ENCODE assay signal across 2 cellular contexts in genomic region chr1:162385280-162385623, GRCh38.
TF ChIP-seq lines count a peak whose summit lies in the region.

No MANE protein-coding gene starts in this region.

TF ChIP-seq in GM23338, 12 proteins besides CTCF, POLR2A, EP300 and RAD21:
- TF ChIP-seq EZH2phosphoT487 (IDR thresholded peaks at IDR 0.05; ENCODE audit: unreplicated experiment) (no peak), CREB1 (CRISPR knock-in tag; IDR thresholded peaks at IDR 0.05; ENCODE audit: low read depth) (no peak), EZH2 (IDR thresholded peaks at IDR 0.05; ENCODE audit: low read depth, unreplicated experiment) (no peak), STAT1 (IDR thresholded peaks at IDR 0.05; ENCODE audit: unreplicated experiment) (no peak)

TF ChIP-seq in K562, 482 proteins besides CTCF, POLR2A, EP300 and RAD21:
- TF ChIP-seq ZNF12 (CRISPR knock-in tag; IDR thresholded peaks at IDR 0.05) (no peak), ETV5 (CRISPR knock-in tag; IDR thresholded peaks at IDR 0.05; ENCODE audit: low read depth) (0 out of 2 replicates have a peak, but pooled peaks have one; percentile 36), ZNF239 (CRISPR knock-in tag; IDR thresholded peaks at IDR 0.05) (no peak), MCM3 (IDR thresholded peaks at IDR 0.05) (no peak), ZNF592 (IDR thresholded peaks at IDR 0.05) (peak; percentile 30), ZNF354B (CRISPR knock-in tag; IDR thresholded peaks at IDR 0.05) (no peak), E2F6 (IDR thresholded peaks at IDR 0.05; ENCODE audit: borderline replicate concordance in 1 of 2, extremely low read depth in 1 of 2, insufficient read depth in 1 of 2, insufficient read length in 1 of 2, low read depth in 1 of 2, low read length in 1 of 2, poor library complexity in 1 of 2, severe bottlenecking in 1 of 2) (no peak), RFX1 (IDR thresholded peaks at IDR 0.05) (no peak), ZNF586 (CRISPR knock-in tag; conservative IDR thresholded peaks at IDR 0.05) (no peak)
- TF ChIP-seq, protein P1, sequence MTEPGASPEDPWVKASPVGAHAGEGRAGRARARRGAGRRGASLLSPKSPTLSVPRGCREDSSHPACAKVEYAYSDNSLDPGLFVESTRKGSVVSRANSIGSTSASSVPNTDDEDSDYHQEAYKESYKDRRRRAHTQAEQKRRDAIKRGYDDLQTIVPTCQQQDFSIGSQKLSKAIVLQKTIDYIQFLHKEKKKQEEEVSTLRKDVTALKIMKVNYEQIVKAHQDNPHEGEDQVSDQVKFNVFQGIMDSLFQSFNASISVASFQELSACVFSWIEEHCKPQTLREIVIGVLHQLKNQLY (CRISPR knock-in tag; conservative IDR thresholded peaks at IDR 0.05) = 0 out of 4 replicates have a peak, but pooled peaks of 1 of the 2 experiments have one; percentile 49
- TF ChIP-seq, protein P2, sequence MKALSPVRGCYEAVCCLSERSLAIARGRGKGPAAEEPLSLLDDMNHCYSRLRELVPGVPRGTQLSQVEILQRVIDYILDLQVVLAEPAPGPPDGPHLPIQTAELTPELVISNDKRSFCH (CRISPR knock-in tag; IDR thresholded peaks at IDR 0.05) = no peak
- TF ChIP-seq, protein P2 (tag; IDR thresholded peaks at IDR 0.05) = peak; percentile 48
- TF ChIP-seq, protein P3, sequence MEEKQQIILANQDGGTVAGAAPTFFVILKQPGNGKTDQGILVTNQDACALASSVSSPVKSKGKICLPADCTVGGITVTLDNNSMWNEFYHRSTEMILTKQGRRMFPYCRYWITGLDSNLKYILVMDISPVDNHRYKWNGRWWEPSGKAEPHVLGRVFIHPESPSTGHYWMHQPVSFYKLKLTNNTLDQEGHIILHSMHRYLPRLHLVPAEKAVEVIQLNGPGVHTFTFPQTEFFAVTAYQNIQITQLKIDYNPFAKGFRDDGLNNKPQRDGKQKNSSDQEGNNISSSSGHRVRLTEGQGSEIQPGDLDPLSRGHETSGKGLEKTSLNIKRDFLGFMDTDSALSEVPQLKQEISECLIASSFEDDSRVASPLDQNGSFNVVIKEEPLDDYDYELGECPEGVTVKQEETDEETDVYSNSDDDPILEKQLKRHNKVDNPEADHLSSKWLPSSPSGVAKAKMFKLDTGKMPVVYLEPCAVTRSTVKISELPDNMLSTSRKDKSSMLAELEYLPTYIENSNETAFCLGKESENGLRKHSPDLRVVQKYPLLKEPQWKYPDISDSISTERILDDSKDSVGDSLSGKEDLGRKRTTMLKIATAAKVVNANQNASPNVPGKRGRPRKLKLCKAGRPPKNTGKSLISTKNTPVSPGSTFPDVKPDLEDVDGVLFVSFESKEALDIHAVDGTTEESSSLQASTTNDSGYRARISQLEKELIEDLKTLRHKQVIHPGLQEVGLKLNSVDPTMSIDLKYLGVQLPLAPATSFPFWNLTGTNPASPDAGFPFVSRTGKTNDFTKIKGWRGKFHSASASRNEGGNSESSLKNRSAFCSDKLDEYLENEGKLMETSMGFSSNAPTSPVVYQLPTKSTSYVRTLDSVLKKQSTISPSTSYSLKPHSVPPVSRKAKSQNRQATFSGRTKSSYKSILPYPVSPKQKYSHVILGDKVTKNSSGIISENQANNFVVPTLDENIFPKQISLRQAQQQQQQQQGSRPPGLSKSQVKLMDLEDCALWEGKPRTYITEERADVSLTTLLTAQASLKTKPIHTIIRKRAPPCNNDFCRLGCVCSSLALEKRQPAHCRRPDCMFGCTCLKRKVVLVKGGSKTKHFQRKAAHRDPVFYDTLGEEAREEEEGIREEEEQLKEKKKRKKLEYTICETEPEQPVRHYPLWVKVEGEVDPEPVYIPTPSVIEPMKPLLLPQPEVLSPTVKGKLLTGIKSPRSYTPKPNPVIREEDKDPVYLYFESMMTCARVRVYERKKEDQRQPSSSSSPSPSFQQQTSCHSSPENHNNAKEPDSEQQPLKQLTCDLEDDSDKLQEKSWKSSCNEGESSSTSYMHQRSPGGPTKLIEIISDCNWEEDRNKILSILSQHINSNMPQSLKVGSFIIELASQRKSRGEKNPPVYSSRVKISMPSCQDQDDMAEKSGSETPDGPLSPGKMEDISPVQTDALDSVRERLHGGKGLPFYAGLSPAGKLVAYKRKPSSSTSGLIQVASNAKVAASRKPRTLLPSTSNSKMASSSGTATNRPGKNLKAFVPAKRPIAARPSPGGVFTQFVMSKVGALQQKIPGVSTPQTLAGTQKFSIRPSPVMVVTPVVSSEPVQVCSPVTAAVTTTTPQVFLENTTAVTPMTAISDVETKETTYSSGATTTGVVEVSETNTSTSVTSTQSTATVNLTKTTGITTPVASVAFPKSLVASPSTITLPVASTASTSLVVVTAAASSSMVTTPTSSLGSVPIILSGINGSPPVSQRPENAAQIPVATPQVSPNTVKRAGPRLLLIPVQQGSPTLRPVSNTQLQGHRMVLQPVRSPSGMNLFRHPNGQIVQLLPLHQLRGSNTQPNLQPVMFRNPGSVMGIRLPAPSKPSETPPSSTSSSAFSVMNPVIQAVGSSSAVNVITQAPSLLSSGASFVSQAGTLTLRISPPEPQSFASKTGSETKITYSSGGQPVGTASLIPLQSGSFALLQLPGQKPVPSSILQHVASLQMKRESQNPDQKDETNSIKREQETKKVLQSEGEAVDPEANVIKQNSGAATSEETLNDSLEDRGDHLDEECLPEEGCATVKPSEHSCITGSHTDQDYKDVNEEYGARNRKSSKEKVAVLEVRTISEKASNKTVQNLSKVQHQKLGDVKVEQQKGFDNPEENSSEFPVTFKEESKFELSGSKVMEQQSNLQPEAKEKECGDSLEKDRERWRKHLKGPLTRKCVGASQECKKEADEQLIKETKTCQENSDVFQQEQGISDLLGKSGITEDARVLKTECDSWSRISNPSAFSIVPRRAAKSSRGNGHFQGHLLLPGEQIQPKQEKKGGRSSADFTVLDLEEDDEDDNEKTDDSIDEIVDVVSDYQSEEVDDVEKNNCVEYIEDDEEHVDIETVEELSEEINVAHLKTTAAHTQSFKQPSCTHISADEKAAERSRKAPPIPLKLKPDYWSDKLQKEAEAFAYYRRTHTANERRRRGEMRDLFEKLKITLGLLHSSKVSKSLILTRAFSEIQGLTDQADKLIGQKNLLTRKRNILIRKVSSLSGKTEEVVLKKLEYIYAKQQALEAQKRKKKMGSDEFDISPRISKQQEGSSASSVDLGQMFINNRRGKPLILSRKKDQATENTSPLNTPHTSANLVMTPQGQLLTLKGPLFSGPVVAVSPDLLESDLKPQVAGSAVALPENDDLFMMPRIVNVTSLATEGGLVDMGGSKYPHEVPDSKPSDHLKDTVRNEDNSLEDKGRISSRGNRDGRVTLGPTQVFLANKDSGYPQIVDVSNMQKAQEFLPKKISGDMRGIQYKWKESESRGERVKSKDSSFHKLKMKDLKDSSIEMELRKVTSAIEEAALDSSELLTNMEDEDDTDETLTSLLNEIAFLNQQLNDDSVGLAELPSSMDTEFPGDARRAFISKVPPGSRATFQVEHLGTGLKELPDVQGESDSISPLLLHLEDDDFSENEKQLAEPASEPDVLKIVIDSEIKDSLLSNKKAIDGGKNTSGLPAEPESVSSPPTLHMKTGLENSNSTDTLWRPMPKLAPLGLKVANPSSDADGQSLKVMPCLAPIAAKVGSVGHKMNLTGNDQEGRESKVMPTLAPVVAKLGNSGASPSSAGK (IDR thresholded peaks at IDR 0.05) = 0 out of 2 replicates have a peak, but pooled peaks have one; percentile 18
